Comparison of ENCODE assay signal across 13 cellular contexts in the genomic region with DNA sequence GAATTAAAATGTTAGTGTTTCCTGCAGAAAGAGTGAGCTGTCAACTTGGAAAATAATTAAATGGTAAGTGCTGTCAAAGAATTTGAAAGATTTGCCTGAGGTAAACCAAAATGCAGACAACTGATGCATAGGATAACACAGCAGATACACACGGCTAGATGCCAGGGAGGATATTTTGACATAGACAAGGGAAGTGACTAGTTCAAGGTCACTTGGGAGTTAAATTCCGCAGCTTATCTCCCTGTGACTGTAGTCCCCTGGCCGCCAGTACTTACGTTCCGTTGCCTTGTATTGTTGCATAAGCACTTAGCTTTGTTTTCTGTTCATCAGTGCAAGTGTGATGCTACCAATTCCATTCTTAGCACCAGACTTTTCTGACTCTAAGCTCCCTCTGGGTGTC.
DNase-seq lines count a peak whose midpoint lies in the region; ATAC-seq and TF ChIP-seq lines count a peak whose summit lies in the region.
"Had no signal": no experiment of that assay in that cellular context is flagged by ENCODE, and none has a peak within 500 bp of the region (broad histone marks: within the 10 kb centered on the region; RNA-seq: fewer than 3 reads in every experiment).

No MANE protein-coding gene starts in this region.

- TF ChIP-seq POLR2A in NB4 (IDR thresholded peaks at IDR 0.05; ENCODE audit: extremely low read depth, insufficient read length) (no peak), tibial nerve (IDR thresholded peaks at IDR 0.05) (no peak)

- no peak overlapping the region for H3K4ac ChIP-seq in neuronal stem cell (ENCODE audit: low read length)

- H3K18ac ChIP-seq in neuronal stem cell (ENCODE audit: low read length), result no peak overlapping the region

- H2AK5ac ChIP-seq in neuronal stem cell (ENCODE audit: low read depth, low read length), result no peak overlapping the region

- H3K9me3 ChIP-seq in tibial nerve (no peaks in the 10 kb centered on the region), neuronal stem cell (replicated peaks in 1 of 2; ENCODE audit: control insufficient read depth in 2 of 2, insufficient read depth in 1 of 2, low read depth in 1 of 2, low read length in 2 of 2) (no peaks in the 10 kb centered on the region), lower lobe of right lung (no peaks in the 10 kb centered on the region)
- H3K9me3 ChIP-seq: tibial artery had no signal

- H3K79me1 ChIP-seq in neuronal stem cell (ENCODE audit: low read depth, low read length), result no peaks in the 10 kb centered on the region

- DNase-seq in NB4 (ENCODE audit: low read depth) (peak; percentile 91), choroid plexus epithelial cell (ENCODE audit: low read depth) (peak; percentile 56), iris pigment epithelial cell (ENCODE audit: low read depth) (peak; percentile 90), tibial nerve (ENCODE audit: low spot score in 2 of 2) (peak in 1 of 2 donors; percentile 39), NCI-H748 treated with DMSO at 0.1 percent for 48 hours (lab: John Stamatoyannopoulos, UW) (no peak), neuronal stem cell (ENCODE audit: low spot score) (no peak), lower lobe of right lung (no peak)
- DNase-seq: activated CD4-positive, alpha-beta T cell treated with anti-CD3 and anti-CD28 coated beads for 48 hours; activated gamma-delta T cell; NCI-H187 treated with DMSO at 0.1 percent for 48 hours; T-cell had no signal

- no peak overlapping the region for H2BK15ac ChIP-seq in neuronal stem cell (ENCODE audit: low read length)

- no peak overlapping the region for H3K4me2 ChIP-seq in neuronal stem cell (ENCODE audit: insufficient read depth, low read length, poor library complexity, severe bottlenecking)

- no peak overlapping the region for H3K14ac ChIP-seq in neuronal stem cell (ENCODE audit: low read length)

- no peak overlapping the region for H2BK5ac ChIP-seq in neuronal stem cell (ENCODE audit: low read length)

- intact Hi-C loops in lower lobe of right lung (cut with DNase I), result no loop called here

- H2BK120ac ChIP-seq in neuronal stem cell (ENCODE audit: low read depth, low read length), result no peak overlapping the region

- TF ChIP-seq CTCF in NB4 (IDR thresholded peaks at IDR 0.05; ENCODE audit: low read depth, low read length), result no peak
- TF ChIP-seq CTCF in choroid plexus epithelial cell (conservative IDR thresholded peaks at IDR 0.05; ENCODE audit: low read depth, low read length), result no peak
- no peak for TF ChIP-seq CTCF in tibial nerve (IDR thresholded peaks at IDR 0.05)
- no peak for TF ChIP-seq CTCF in lower lobe of right lung (IDR thresholded peaks at IDR 0.05)

- TF ChIP-seq EP300 in tibial nerve (IDR thresholded peaks at IDR 0.05), result no peak

- no peak overlapping the region for H4K91ac ChIP-seq in neuronal stem cell (ENCODE audit: low read depth, low read length, poor library complexity)

- no peak for ATAC-seq in lower lobe of right lung
- no peak for ATAC-seq in GM21619 (IDR thresholded peaks at IDR 0.05; ENCODE audit: unreplicated experiment)
- ATAC-seq: T-cell had no signal

- H3K4me3 ChIP-seq in NB4 (ENCODE audit: low read depth, low read length) (no peak overlapping the region), choroid plexus epithelial cell (ENCODE audit: low read depth, low read length) (no peak overlapping the region), tibial nerve (no peak overlapping the region), neuronal stem cell (ENCODE audit: low read length in 2 of 2) (no peak overlapping the region), lower lobe of right lung (no peak overlapping the region)
- H3K4me3 ChIP-seq: tibial artery had no signal

- H2BK12ac ChIP-seq in neuronal stem cell (ENCODE audit: low read length), result no peak overlapping the region

- H4K8ac ChIP-seq in neuronal stem cell (ENCODE audit: low read depth, low read length), result no peak overlapping the region

- H3K23ac ChIP-seq in neuronal stem cell (ENCODE audit: low read depth, low read length, poor library complexity), result no peak overlapping the region

- no peak overlapping the region for H2AFZ ChIP-seq in neuronal stem cell (ENCODE audit: low read length)

- H3K27ac ChIP-seq in tibial nerve (peak overlapping the region in 3 of 4 donors; percentile 23 to 67 (median 26)), neuronal stem cell (replicated peaks; ENCODE audit: low read length) (no peak overlapping the region), lower lobe of right lung (no peak overlapping the region)
- H3K27ac ChIP-seq: tibial artery had no signal

- WGBS in tibial nerve, 2 donors, result 32 to 43% methylated on average over 5 of the region's 5 CpGs
- no CpG with 5 or more reads among the region's 5 CpGs for WGBS in neuronal stem cell (ENCODE audit: extremely low coverage in 2 of 2, insufficient read length in 2 of 2, insufficient replicate concordance in 1 of 2), 2 donors

- H3K36me3 ChIP-seq in tibial nerve (no peaks in the 10 kb centered on the region), neuronal stem cell (replicated peaks in 1 of 2; ENCODE audit: control insufficient read depth in 2 of 2, insufficient read depth in 2 of 2, low read length in 2 of 2) (no peaks in the 10 kb centered on the region), lower lobe of right lung (no peaks in the 10 kb centered on the region)
- H3K36me3 ChIP-seq: tibial artery had no signal

- H3K4me1 ChIP-seq in tibial nerve (peaks cover 0 to 39% (median 6%) of the 10 kb centered on the region in 4 donors), neuronal stem cell (ENCODE audit: control insufficient read depth in 2 of 2, insufficient read depth in 1 of 2, low read depth in 1 of 2, low read length in 2 of 2) (no peaks in the 10 kb centered on the region), lower lobe of right lung (peaks cover 6% of the 10 kb centered on the region)

- no peaks in the 10 kb centered on the region for H3K27me3 ChIP-seq in tibial nerve
- no peaks in the 10 kb centered on the region for H3K27me3 ChIP-seq in neuronal stem cell (ENCODE audit: control insufficient read depth in 3 of 3, insufficient read depth in 3 of 3, low read depth in 1 of 3, low read length in 3 of 3)
- no peaks in the 10 kb centered on the region for H3K27me3 ChIP-seq in lower lobe of right lung (ENCODE audit: low read depth)
- H3K27me3 ChIP-seq: tibial artery had no signal

- H3K9ac ChIP-seq in neuronal stem cell (ENCODE audit: low read depth, low read length, poor library complexity), result no peak overlapping the region

Comparison
In these comparisons a context has a peak if more than half of its experiments do, and no peak if none do; other contexts are left out.
1. DNase-seq: peak in NB4 (single experiment), choroid plexus epithelial cell (single experiment) and iris pigment epithelial cell (single experiment); none in NCI-H748 treated with DMSO at 0.1 percent for 48 hours (single experiment), neuronal stem cell (single experiment) and lower lobe of right lung (single experiment).
2. H3K27ac ChIP-seq: peak in tibial nerve (3 of 4); none in neuronal stem cell (single experiment) and lower lobe of right lung (single experiment).